ENCODE assay signal across 1 cellular context in the genomic region with DNA sequence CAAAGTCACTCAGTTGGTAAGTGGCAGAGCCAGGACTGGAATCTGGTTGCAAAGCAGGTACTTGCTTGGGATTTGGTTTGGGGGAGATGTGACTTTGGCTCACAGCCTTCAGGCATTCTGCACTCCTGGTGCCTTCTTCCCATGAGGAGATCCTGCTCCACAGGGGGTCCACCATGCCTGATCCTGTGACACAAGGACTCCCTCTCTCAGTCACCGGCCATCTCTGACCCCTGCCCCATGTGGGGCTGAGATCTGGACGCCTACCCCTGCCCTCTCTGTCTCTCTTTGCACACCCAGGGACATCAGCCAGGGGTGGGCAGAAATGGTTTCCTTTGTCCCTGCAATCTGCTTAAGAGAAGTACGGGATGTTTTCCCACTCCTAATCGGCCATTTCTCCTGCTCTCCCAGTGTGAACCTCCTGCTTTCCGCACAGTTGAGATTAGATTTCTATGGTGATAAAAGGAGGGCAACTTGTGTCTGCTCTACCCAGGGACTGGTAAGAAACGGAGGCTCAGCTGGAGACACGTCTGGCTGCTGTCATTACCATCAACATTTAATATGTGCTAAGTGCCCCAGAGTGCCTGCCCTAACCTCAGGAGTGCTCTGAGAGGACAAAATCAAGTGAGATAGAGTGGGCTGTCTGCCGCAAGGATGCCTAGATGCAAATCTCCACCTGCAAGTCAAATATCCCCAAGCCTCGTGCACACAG.
TF ChIP-seq lines count a peak whose summit lies in the region.

No MANE protein-coding gene starts in this region.

TF ChIP-seq in H1, 55 proteins besides CTCF, POLR2A, EP300 and RAD21:
- TF ChIP-seq CHD2 (IDR thresholded peaks at IDR 0.05; ENCODE audit: low read length), result no peak
- TF ChIP-seq KDM5A (IDR thresholded peaks at IDR 0.05; ENCODE audit: low read length), result no peak
- no peak for TF ChIP-seq SIN3A (conservative IDR thresholded peaks at IDR 0.05 in 1 of 2, IDR thresholded peaks at IDR 0.05 in 1 of 2; ENCODE audit: low read depth in 1 of 2, low read length in 2 of 2)
- TF ChIP-seq PHF8 (conservative IDR thresholded peaks at IDR 0.05; ENCODE audit: low read depth, low read length), result no peak
- TF ChIP-seq CEBPB (IDR thresholded peaks at IDR 0.05; ENCODE audit: low read depth, low read length), result no peak
- no peak for TF ChIP-seq NRF1 (IDR thresholded peaks at IDR 0.05; ENCODE audit: low read depth, low read length)
- TF ChIP-seq ZNF274 (IDR thresholded peaks at IDR 0.05; ENCODE audit: borderline replicate concordance, extremely low read depth, low read length), result no peak
- no peak for TF ChIP-seq SP1 (IDR thresholded peaks at IDR 0.05; ENCODE audit: low read depth, low read length)
- TF ChIP-seq GTF2F1 (IDR thresholded peaks at IDR 0.05; ENCODE audit: borderline replicate concordance, low read depth, low read length), result no peak
